20 cellular contexts compared by ENCODE assay signal in the genomic region with DNA sequence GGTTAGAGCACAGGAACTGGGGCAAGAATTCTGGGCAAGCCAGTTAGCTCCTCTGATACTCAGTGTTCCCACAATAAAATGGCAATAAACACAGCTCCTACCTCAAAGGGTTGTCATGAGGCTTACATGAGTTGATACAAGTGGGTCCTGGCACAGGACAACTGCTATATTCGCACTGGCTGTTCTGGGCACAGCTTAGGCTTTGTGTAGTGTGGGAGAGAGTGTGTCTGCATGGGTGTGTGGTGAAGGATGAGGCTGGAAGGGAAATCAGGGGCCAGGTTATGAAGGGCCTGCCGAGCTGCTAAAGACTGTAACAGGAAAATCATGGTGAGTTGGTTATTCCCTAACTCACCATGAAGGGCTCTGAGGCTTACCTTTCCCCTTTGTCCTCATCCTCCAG. TPM values are rescaled to one million over a fixed set of nuclear protein-coding genes. Genes with fewer than 3 reads are reported as not detected.
"Had no signal": no experiment of that assay in that cellular context is flagged by ENCODE, and none has a peak within 500 bp of the region (broad histone marks: within the 10 kb centered on the region; RNA-seq: fewer than 3 reads in every experiment).

No MANE protein-coding gene starts in this region.

- DNase-seq: activated CD4-positive, alpha-beta T cell treated with anti-CD3 and anti-CD28 coated beads, Interleukin-2, amount 10 ng/mL, durations not matched to agents 24 days and 14 days; activated CD4-positive, CD25-positive, alpha-beta regulatory T cell; activated naive CD4-positive, alpha-beta T cell treated with anti-CD3 and anti-CD28 coated beads, Interleukin-2, amount 50 U/mL, for 16 hours; amniotic stem cell; caudate nucleus; colonic mucosa; hippocampal formation; kidney; mesendoderm; nephron progenitor cell; psoas muscle; stomach; SW 1271 had no signal

- H3K27ac Mint-ChIP-seq: activated CD4-positive, alpha-beta T cell treated with anti-CD3 and anti-CD28 coated beads, Interleukin-2, amount 10 ng/mL, durations not matched to agents 24 days and 14 days had no signal

- H3K4me1 ChIP-seq: colonic mucosa, psoas muscle, upper lobe of right lung had no signal

- H3K27me3 ChIP-seq: colonic mucosa, upper lobe of right lung had no signal

- ATAC-seq: psoas muscle, sciatic nerve, upper lobe of right lung had no signal

- H3K4me3 Mint-ChIP-seq: activated CD4-positive, alpha-beta T cell treated with anti-CD3 and anti-CD28 coated beads, Interleukin-2, amount 10 ng/mL, durations not matched to agents 24 days and 14 days; nephron progenitor cell; T-helper 2 cell treated with Interferon-gamma antibody and Interleukin-4, amounts not matched to agents 5 μg/mL and 100 μg/mL, for 36 hours had no signal

- H3K9me3 ChIP-seq: colonic mucosa, esophagus muscularis mucosa, psoas muscle, stomach, thoracic aorta, upper lobe of right lung had no signal

- H3K27ac ChIP-seq: colonic mucosa, esophagus muscularis mucosa, psoas muscle, stomach, thoracic aorta, upper lobe of right lung had no signal

- H3K9me3 Mint-ChIP-seq: activated CD4-positive, alpha-beta T cell treated with anti-CD3 and anti-CD28 coated beads, Interleukin-2, amount 10 ng/mL, durations not matched to agents 24 days and 14 days; nephron progenitor cell; T-helper 2 cell treated with Interferon-gamma antibody and Interleukin-4, amounts not matched to agents 5 μg/mL and 100 μg/mL, for 36 hours had no signal

RNA-seq across cellular contexts. Expression of a gene that starts 19.8 kb away (rescaled TPM):
- total RNA-seq: activated CD4-positive, alpha-beta T cell treated with anti-CD3 and anti-CD28 coated beads, Interleukin-2, amount 10 ng/mL, durations not matched to agents 24 days and 14 days; colonic mucosa; esophagus muscularis mucosa; kidney; liver; omental fat pad; psoas muscle; sciatic nerve; stomach; thoracic aorta; upper lobe of right lung had no signal
